Comparison of ENCODE assay signal across 9 cellular contexts in the genomic region with DNA sequence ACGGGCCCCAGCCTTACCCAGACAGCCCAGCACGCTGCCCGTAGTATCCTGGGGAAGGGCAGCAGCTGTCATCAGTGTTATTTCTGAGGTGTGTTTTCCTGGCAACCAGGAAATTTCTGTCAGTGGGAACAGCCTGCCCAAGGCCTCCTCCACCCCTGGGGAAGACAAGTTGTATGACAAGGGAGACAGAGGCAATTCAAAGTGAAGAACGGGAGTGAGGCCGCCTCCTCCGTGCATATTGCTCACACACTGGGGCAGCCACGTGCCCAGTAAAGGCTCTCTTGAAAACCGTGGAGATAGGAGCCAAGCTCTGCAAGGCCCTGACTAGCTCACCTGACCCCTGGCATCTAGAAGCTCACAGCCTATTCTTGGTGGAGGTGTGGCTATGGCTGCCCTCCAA. TPM values are rescaled to one million over a fixed set of nuclear protein-coding genes. Genes with fewer than 3 reads are reported as not detected.
DNase-seq lines count a peak whose midpoint lies in the region; ATAC-seq and TF ChIP-seq lines count a peak whose summit lies in the region.
"Had no signal": no experiment of that assay in that cellular context is flagged by ENCODE, and none has a peak within 500 bp of the region (broad histone marks: within the 10 kb centered on the region; RNA-seq: fewer than 3 reads in every experiment).

No MANE protein-coding gene starts in this region.

- DNase-seq in natural killer cell (no peak), naive B cell (no peak), ureter (ENCODE audit: low spot score) (no peak), NCI-H2227 (lab: John Stamatoyannopoulos, UW; ENCODE audit: unreplicated experiment) (no peak)
- no peak for DNase-seq in natural killer cell treated with Interleukin-12 subunit alpha and Interleukin-12 subunit beta and Interleukin-15 and Interleukin-18, amount 100 ng/mL, for 72 hours (ENCODE audit: low spot score)
- DNase-seq: HCEC 1CT had no signal

- H3K27me3 Mint-ChIP-seq in natural killer cell (ENCODE audit: low read depth in 2 of 2) (no peaks in the 10 kb centered on the region), naive B cell (no peaks in the 10 kb centered on the region)
- no peaks in the 10 kb centered on the region for H3K27me3 Mint-ChIP-seq in natural killer cell treated with Interleukin-12 subunit alpha and Interleukin-12 subunit beta and Interleukin-15 and Interleukin-18, amount 100 ng/mL, for 72 hours

- peak overlapping the region; percentile 47 to 56 for H3K27ac Mint-ChIP-seq in natural killer cell
- peak overlapping the region in 1 of 2 donors; percentile 41 for H3K27ac Mint-ChIP-seq in natural killer cell treated with Interleukin-12 subunit alpha and Interleukin-12 subunit beta and Interleukin-15 and Interleukin-18, amount 100 ng/mL, for 72 hours
- H3K27ac Mint-ChIP-seq in naive B cell: peak overlapping the region in 4 of 6 donors; percentile 18 to 58 (median 42)

- intact Hi-C loops in natural killer cell (cut with micrococcal nuclease): no loop called here

- H3K4me3 Mint-ChIP-seq in natural killer cell (peak overlapping the region; percentile 40), naive B cell (peak overlapping the region in 4 of 8 donors; percentile 57 to 66 (median 60))
- H3K4me3 Mint-ChIP-seq in natural killer cell treated with Interleukin-12 subunit alpha and Interleukin-12 subunit beta and Interleukin-15 and Interleukin-18, amount 100 ng/mL, for 72 hours: no peak overlapping the region

- H3K36me3 Mint-ChIP-seq in natural killer cell (no peaks in the 10 kb centered on the region), naive B cell (no peaks in the 10 kb centered on the region)
- no peaks in the 10 kb centered on the region for H3K36me3 Mint-ChIP-seq in natural killer cell treated with Interleukin-12 subunit alpha and Interleukin-12 subunit beta and Interleukin-15 and Interleukin-18, amount 100 ng/mL, for 72 hours

- ATAC-seq in natural killer cell (peak in 1 of 3 donors; percentile 6), esophagus mucosa (peak; percentile 73), naive B cell (ENCODE audit: low read depth in 2 of 2) (no peak), HG03095 (IDR thresholded peaks at IDR 0.05; ENCODE audit: unreplicated experiment) (no peak), GM18868 (IDR thresholded peaks at IDR 0.05; ENCODE audit: unreplicated experiment) (no peak)
- no peak for ATAC-seq in natural killer cell treated with Interleukin-12 subunit alpha and Interleukin-12 subunit beta and Interleukin-15 and Interleukin-18, amount 100 ng/mL, for 72 hours

- H3K4me1 Mint-ChIP-seq in natural killer cell: peaks cover 33 to 48% of the 10 kb centered on the region in 2 donors
- peaks cover 19 to 29% of the 10 kb centered on the region in 2 donors for H3K4me1 Mint-ChIP-seq in natural killer cell treated with Interleukin-12 subunit alpha and Interleukin-12 subunit beta and Interleukin-15 and Interleukin-18, amount 100 ng/mL, for 72 hours (ENCODE audit: low read depth in 2 of 2)
- peaks cover 32 to 61% (median 47%) of the 10 kb centered on the region in 3 donors for H3K4me1 Mint-ChIP-seq in naive B cell

- no peak for TF ChIP-seq CTCF in natural killer cell (IDR thresholded peaks at IDR 0.05)

- no peaks in the 10 kb centered on the region for H3K9me3 Mint-ChIP-seq in natural killer cell
- H3K9me3 Mint-ChIP-seq in natural killer cell treated with Interleukin-12 subunit alpha and Interleukin-12 subunit beta and Interleukin-15 and Interleukin-18, amount 100 ng/mL, for 72 hours: no peaks in the 10 kb centered on the region
- H3K9me3 Mint-ChIP-seq in naive B cell: no peaks in the 10 kb centered on the region

RNA-seq across cellular contexts. Expression of gene RAI1, which starts 57.6 kb away (rescaled TPM):
- total RNA-seq in natural killer cell (10 to 100 TPM; 39.8 to 55.0 (median 49.4) TPM), esophagus mucosa (20.4 TPM), ureter (117 TPM)
- total RNA-seq in natural killer cell treated with Interleukin-12 subunit alpha and Interleukin-12 subunit beta and Interleukin-15 and Interleukin-18, amount 100 ng/mL, for 72 hours: 10 to 100 TPM; 15.8 to 31.0 TPM
- 1 to 10 TPM; 1.9 to 3.8 (median 2.6) TPM for polyA plus RNA-seq in naive B cell (ENCODE audit: low read depth in 6 of 6)
